Comparison of ENCODE assay signal across 8 cellular contexts in genomic region chr4:81471361-81472248, GRCh38. TPM values are rescaled to one million over a fixed set of nuclear protein-coding genes. Genes with fewer than 3 reads are reported as not detected.
DNase-seq lines count a peak whose midpoint lies in the region; ATAC-seq and TF ChIP-seq lines count a peak whose summit lies in the region.

Gene RASGEF1B, minus strand, starts transcription at chr4:81471907. Its CDS starts 12,399 bp downstream, at chr4:81459508.

- peak within 1 kb of the TSS; percentile 75 for H3K9ac ChIP-seq in OCI-LY3 (ENCODE audit: low read length)

- no peaks in the 10 kb centered on the region for H3K27me3 ChIP-seq in OCI-LY3 (ENCODE audit: low read depth, low read length)

- H3K79me2 ChIP-seq in OCI-LY3 (ENCODE audit: low read length), result peaks cover 34% of the 10 kb centered on the region

- H3K4me2 ChIP-seq in OCI-LY3 (ENCODE audit: low read length), result peak within 1 kb of the TSS; percentile 94

- no peaks in the 10 kb centered on the region; the same call in 1 of the 2 replicates for H4K20me1 ChIP-seq in OCI-LY3 (ENCODE audit: insufficient read depth, low read length)

- TF ChIP-seq CTCF in OCI-LY3 (IDR thresholded peaks at IDR 0.05; ENCODE audit: low read depth, low read length) (no peak; the same call in 1 of the 2 replicates), epithelial cell of proximal tubule (conservative IDR thresholded peaks at IDR 0.05; ENCODE audit: low read depth, low read length) (no peak), mucosa of descending colon (IDR thresholded peaks at IDR 0.05) (no peak)

- peak within 1 kb of the TSS; percentile 94 for H2AFZ ChIP-seq in OCI-LY3 (ENCODE audit: low read depth, low read length)

- peaks cover 23% of the 10 kb centered on the region for H3K4me1 ChIP-seq in OCI-LY3 (ENCODE audit: low read length)
- peaks cover 21% of the 10 kb centered on the region for H3K4me1 ChIP-seq in mucosa of descending colon (ENCODE audit: low read depth)

- H3K4me3 ChIP-seq in OCI-LY3 (ENCODE audit: low read length) (peak within 1 kb of the TSS; percentile 96), epithelial cell of proximal tubule (ENCODE audit: low read depth, low read length) (peak within 1 kb of the TSS; percentile 88), mucosa of descending colon (peak within 1 kb of the TSS; percentile 76)

- H3K9me3 ChIP-seq in OCI-LY3 (ENCODE audit: insufficient read depth, low read length) (no peaks in the 10 kb centered on the region), mucosa of descending colon (no peaks in the 10 kb centered on the region)

- peak; percentile 96 for ATAC-seq in GM21515 (IDR thresholded peaks at IDR 0.05; ENCODE audit: unreplicated experiment)
- peak; percentile 94 for ATAC-seq in mucosa of descending colon

- H3K36me3 ChIP-seq in OCI-LY3 (replicated peaks; ENCODE audit: low read depth, low read length) (no peaks in the 10 kb centered on the region), mucosa of descending colon (ENCODE audit: low read depth) (no peaks in the 10 kb centered on the region)

- peak within 1 kb of the TSS; percentile 89 for H3K27ac ChIP-seq in OCI-LY3 (ENCODE audit: low read length)

- DNase-seq in COR-L47 (lab: John Stamatoyannopoulos, UW), result peak; percentile 96
- DNase-seq in HuH-7.5 (ENCODE audit: low spot score), result peak; percentile 64
- DNase-seq in activated T-cell treated with anti-CD3 and anti-CD28 coated beads for 4 hours, result peak; percentile 92
- DNase-seq in epithelial cell of proximal tubule (ENCODE audit: low read depth), result peak; percentile 19
- peak; percentile 93 to 96 (median 96) for DNase-seq in mucosa of descending colon
- DNase-seq in stimulated activated CD8-positive, alpha-beta memory T cell treated with anti-CD3 and anti-CD28 coated beads, Interleukin-4, amount 100 ng/mL, for 1 hour (ENCODE audit: low read depth in 2 of 2, low spot score in 1 of 2), result peak; percentile 74 to 88

- intact Hi-C loops in mucosa of descending colon (cut with DNase I, micrococcal nuclease), result no loop called here

RNA-seq across cellular contexts. Expression of gene RASGEF1B, which starts in this region (rescaled TPM):
- 0.87 and 1.0 TPM in 2 replicates for total RNA-seq in epithelial cell of proximal tubule
- total RNA-seq in mucosa of descending colon, result 10 to 100 TPM; 13.6 to 20.5 (median 15.4) TPM

Comparison
In these comparisons a context has a peak if more than half of its experiments do, and no peak if none do; other contexts are left out.
1. Peak in every context shown above with its lines: DNase-seq, ATAC-seq, H3K4me3 ChIP-seq and H3K27ac ChIP-seq.
2. DNase-seq: peak in every context shown above with its lines; median percentile 96 in COR-L47; 96 in mucosa of descending colon; 92 in activated T-cell treated with anti-CD3 and anti-CD28 coated beads for 4 hours; 81 in stimulated activated CD8-positive, alpha-beta memory T cell treated with anti-CD3 and anti-CD28 coated beads, Interleukin-4, amount 100 ng/mL, for 1 hour; 64 in HuH-7.5; 19 in epithelial cell of proximal tubule.